15 cellular contexts compared by ENCODE assay signal in genomic region chr11:71540521-71541304, GRCh38. TPM values are rescaled to one million over a fixed set of nuclear protein-coding genes. Genes with fewer than 3 reads are reported as not detected.
DNase-seq lines count a peak whose midpoint lies in the region; ATAC-seq, FAIRE-seq and TF ChIP-seq lines count a peak whose summit lies in the region.
"Not testable (repeated sequence)": the region's sequence is repeated elsewhere in the genome, so short reads cannot be mapped to it uniquely, and the experiment has no call there.
"Had no signal": no experiment of that assay in that cellular context is flagged by ENCODE, and none has a peak within 500 bp of the region (broad histone marks: within the 10 kb centered on the region; RNA-seq: fewer than 3 reads in every experiment).

No MANE protein-coding gene starts in this region.

- not testable (repeated sequence) for TF ChIP-seq POLR2A in HepG2 (IDR thresholded peaks at IDR 0.05; ENCODE audit: insufficient read depth in 1 of 2, low read depth in 2 of 2, low read length in 2 of 2)

- intact Hi-C loops in HepG2 (cut with micrococcal nuclease; ENCODE audit: unreplicated experiment): not testable (repeated sequence)

- peaks cover 7 to 11% of the 10 kb centered on the region in 2 donors for H3K9me3 Mint-ChIP-seq in activated T-cell treated with anti-CD3 and anti-CD28 coated beads, Interleukin-2, amount 50 U/mL, for 72 hours

- H3K4me3 ChIP-seq in HepG2 (replicated peaks in 1 of 3; ENCODE audit: insufficient read depth in 1 of 3, low read depth in 2 of 3, low read length in 3 of 3): not testable (repeated sequence)

- H4K20me1 ChIP-seq in HepG2 (ENCODE audit: insufficient read depth, low read length): not testable (repeated sequence)

- in situ Hi-C loops in HepG2 (cut with HindIII; ENCODE audit: extremely low pct_ligation_motif_present, low pct_unique_long_range_greater_than_20kb): not testable (repeated sequence)

- not testable (repeated sequence) for H3K79me2 ChIP-seq in HepG2 (ENCODE audit: insufficient read depth, low read length)

- not testable (repeated sequence) for H3K27ac ChIP-seq in HepG2 (ENCODE audit: extremely low read length, insufficient read depth, low read length)

- peak; percentile 58 for ATAC-seq in GM18502 (IDR thresholded peaks at IDR 0.05; ENCODE audit: poor library complexity, unreplicated experiment)
- ATAC-seq in GM19468 (IDR thresholded peaks at IDR 0.05; ENCODE audit: extremely low read depth, unreplicated experiment): peak; percentile 39
- peak; percentile 58 for ATAC-seq in GM21723 (IDR thresholded peaks at IDR 0.05; ENCODE audit: unreplicated experiment)
- peak; percentile 63 for ATAC-seq in HG02870 (IDR thresholded peaks at IDR 0.05; ENCODE audit: unreplicated experiment)
- ATAC-seq in HG03432 (IDR thresholded peaks at IDR 0.05; ENCODE audit: unreplicated experiment): peak; percentile 66
- peak; percentile 67 to 74 for ATAC-seq in activated T-cell treated with anti-CD3 and anti-CD28 coated beads, Interleukin-2, amount 50 U/mL, for 72 hours (replicated peaks in 1 of 2)
- not testable (repeated sequence) for ATAC-seq in HepG2

- not testable (repeated sequence) for H3K27me3 ChIP-seq in HepG2 (ENCODE audit: control insufficient read depth in 1 of 2, insufficient read depth in 2 of 2, low read length in 2 of 2)

- peaks cover 25% of the 10 kb centered on the region for H3K4me1 Mint-ChIP-seq in activated T-cell treated with anti-CD3 and anti-CD28 coated beads, Interleukin-2, amount 50 U/mL, for 72 hours (ENCODE audit: low read depth)

- H3K4me1 ChIP-seq in HepG2 (ENCODE audit: insufficient read depth, low read length): peaks cover 95% of the 10 kb centered on the region

- not testable (repeated sequence) for H3K4me3 Mint-ChIP-seq in activated T-cell treated with anti-CD3 and anti-CD28 coated beads, Interleukin-2, amount 50 U/mL, for 72 hours

- not testable (repeated sequence) for BruUV-seq in HepG2 (replicated peaks; lab: Mats Ljungman, UMichigan)

- not testable (repeated sequence) for H3K27me3 Mint-ChIP-seq in activated T-cell treated with anti-CD3 and anti-CD28 coated beads, Interleukin-2, amount 50 U/mL, for 72 hours (ENCODE audit: low read depth)

- H3K27ac Mint-ChIP-seq in activated T-cell treated with anti-CD3 and anti-CD28 coated beads, Interleukin-2, amount 50 U/mL, for 72 hours: peak overlapping the region; percentile 52

- H3K36me3 Mint-ChIP-seq in activated T-cell treated with anti-CD3 and anti-CD28 coated beads, Interleukin-2, amount 50 U/mL, for 72 hours (ENCODE audit: insufficient read depth in 2 of 2): not testable (repeated sequence)

- FAIRE-seq in HepG2 (lab: Jason Lieb, UNC): not testable (repeated sequence)

- not testable (repeated sequence) for H3K4me2 ChIP-seq in HepG2 (ENCODE audit: low read depth, low read length)

- TF ChIP-seq RAD21 in HepG2 (CRISPR knock-in tag; IDR thresholded peaks at IDR 0.05): not testable (repeated sequence)

- not testable (repeated sequence) for H3K9me3 ChIP-seq in HepG2 (ENCODE audit: low read length)

- H3K36me3 ChIP-seq in HepG2 (replicated peaks in 1 of 2; ENCODE audit: control insufficient read depth in 1 of 2, insufficient read depth in 2 of 2, low read length in 2 of 2): not testable (repeated sequence)

- not testable (repeated sequence) for H3K9ac ChIP-seq in HepG2 (ENCODE audit: insufficient read depth, low read depth, low read length)

- not testable (repeated sequence) for H2AFZ ChIP-seq in HepG2 (ENCODE audit: low read length)

- WGBS in HepG2 (ENCODE audit: low lambda C conversion rate): 80% methylated on average over 9 of the region's 9 CpGs

- TF ChIP-seq EP300 in HepG2 (IDR thresholded peaks at IDR 0.05; ENCODE audit: low read depth in 2 of 2, low read length in 2 of 2); HepG2 (CRISPR knock-in tag; IDR thresholded peaks at IDR 0.05; ENCODE audit: borderline replicate concordance): not testable (repeated sequence)

- DNase-seq in GM10266 (ENCODE audit: extremely low spot score): peak; percentile 53
- not testable (repeated sequence) for DNase-seq in activated T-cell treated with anti-CD3 and anti-CD28 coated beads, Interleukin-2, amount 50 U/mL, for 72 hours; HepG2 (ENCODE audit: low spot score)

- CTCF ChIA-PET in HepG2 (lab: Yijun Ruan, JAX; ENCODE audit: low intra/inter-chr PET ratio, low total read pairs): not testable (repeated sequence)

- TF ChIP-seq CTCF in GM10266 (IDR thresholded peaks at IDR 0.05; ENCODE audit: control insufficient read depth, insufficient read depth, low read depth, missing control alignments); HepG2 (CRISPR knock-in tag; IDR thresholded peaks at IDR 0.05): not testable (repeated sequence)

- POLR2A ChIA-PET in HepG2 (lab: Yijun Ruan, JAX): not testable (repeated sequence)

RNA-seq across cellular contexts. Expression of gene KRTAP5-8, which starts 2.9 kb away (rescaled TPM):
- total RNA-seq in activated T-cell treated with anti-CD3 and anti-CD28 coated beads, Interleukin-2, amount 50 U/mL, for 72 hours: not detected
- total RNA-seq in HepG2 (2016; rRNA removed; fragmentation: Illumina TruSeq; extraction: Trizol): not detected in 2 replicates
- total RNA-seq in HepG2 (2016; cell fraction: cytosol; rRNA removed; fragmentation: Illumina TruSeq; extraction: Trizol; ENCODE audit: low read depth): not detected in 2 replicates
- total RNA-seq in HepG2 (2016; cell fraction: insoluble cytoplasmic fraction; rRNA removed; fragmentation: Illumina TruSeq; extraction: Trizol): not detected in 2 replicates
- not detected in 2 replicates for total RNA-seq in HepG2 (2016; cell fraction: membrane; rRNA removed; fragmentation: Illumina TruSeq; extraction: Trizol)
- total RNA-seq in HepG2 (2016; cell fraction: nucleus; rRNA removed; fragmentation: Illumina TruSeq; extraction: Trizol): not detected in 2 replicates
- 0.05 and 0.20 TPM in 2 replicates for polyA plus RNA-seq in HepG2 (2011; rRNA removed)
- 0.09 and 0.17 TPM in 2 replicates for polyA plus RNA-seq in HepG2 (2011; cell fraction: cytosol; rRNA removed)
- 0.19 TPM in 1 of 2 replicates, not detected in the other for polyA plus RNA-seq in HepG2 (2011; cell fraction: nucleus; rRNA removed)
- 0.12 and 0.13 TPM in 2 replicates for polyA plus RNA-seq in HepG2 (2012)
- not detected in 2 replicates for polyA plus RNA-seq in HepG2 (2016; cell fraction: cytosol; fragmentation: Illumina TruSeq; extraction: Trizol; ENCODE audit: low read depth)
- polyA plus RNA-seq in HepG2 (2016; cell fraction: insoluble cytoplasmic fraction; fragmentation: Illumina TruSeq; extraction: Trizol; ENCODE audit: low read depth): not detected in 2 replicates
- polyA plus RNA-seq in HepG2 (2016; cell fraction: membrane; fragmentation: Illumina TruSeq; extraction: Trizol; ENCODE audit: low read depth): not detected in 2 replicates
- polyA plus RNA-seq in HepG2 (2016; cell fraction: nucleus; fragmentation: Illumina TruSeq; extraction: Trizol; ENCODE audit: insufficient read depth, low read depth): not detected in 2 replicates
- 0.12 TPM in 2 replicates for polyA minus RNA-seq in HepG2 (2011; rRNA and poly(A)+ RNA removed; ENCODE audit: low replicate concordance)
- not detected in 2 replicates for polyA minus RNA-seq in HepG2 (2011; cell fraction: cytosol; rRNA and poly(A)+ RNA removed)
- polyA minus RNA-seq in HepG2 (2011; cell fraction: nucleus; rRNA and poly(A)+ RNA removed): not detected in 2 replicates
- total RNA-seq: Caco-2; CD4-positive, alpha-beta memory T cell; GM23248; H9; HFFc6 had no signal
- polyA plus RNA-seq: CD4-positive, alpha-beta memory T cell; GM23248; IgD-negative memory B cell had no signal

RNA-seq across cellular contexts. Expression of gene KRTAP5-9, which starts 7.5 kb away (rescaled TPM):
- under 1 TPM in 1 of 2 donors, not detected in 1; 0.21 TPM for total RNA-seq in activated T-cell treated with anti-CD3 and anti-CD28 coated beads, Interleukin-2, amount 50 U/mL, for 72 hours
- total RNA-seq in HepG2 (2016; rRNA removed; fragmentation: Illumina TruSeq; extraction: Trizol): 0.09 TPM in 1 of 2 replicates, not detected in the other
- total RNA-seq in HepG2 (2016; cell fraction: cytosol; rRNA removed; fragmentation: Illumina TruSeq; extraction: Trizol; ENCODE audit: low read depth): not detected in 2 replicates
- 0.09 TPM in 1 of 2 replicates, not detected in the other for total RNA-seq in HepG2 (2016; cell fraction: insoluble cytoplasmic fraction; rRNA removed; fragmentation: Illumina TruSeq; extraction: Trizol)
- not detected in 2 replicates for total RNA-seq in HepG2 (2016; cell fraction: membrane; rRNA removed; fragmentation: Illumina TruSeq; extraction: Trizol)
- not detected in 2 replicates for total RNA-seq in HepG2 (2016; cell fraction: nucleus; rRNA removed; fragmentation: Illumina TruSeq; extraction: Trizol)
- polyA plus RNA-seq in HepG2 (2011; rRNA removed): 0.42 TPM in 1 of 2 replicates, not detected in the other
- polyA plus RNA-seq in HepG2 (2011; cell fraction: cytosol; rRNA removed): 0.21 and 0.24 TPM in 2 replicates
- polyA plus RNA-seq in HepG2 (2011; cell fraction: nucleus; rRNA removed): 0.98 and 1.3 TPM in 2 replicates
- 0.28 and 1.2 TPM in 2 replicates for polyA plus RNA-seq in HepG2 (2012)
- not detected in 2 replicates for polyA plus RNA-seq in HepG2 (2016; cell fraction: cytosol; fragmentation: Illumina TruSeq; extraction: Trizol; ENCODE audit: low read depth)
- polyA plus RNA-seq in HepG2 (2016; cell fraction: insoluble cytoplasmic fraction; fragmentation: Illumina TruSeq; extraction: Trizol; ENCODE audit: low read depth): not detected in 2 replicates
- not detected in 2 replicates for polyA plus RNA-seq in HepG2 (2016; cell fraction: membrane; fragmentation: Illumina TruSeq; extraction: Trizol; ENCODE audit: low read depth)
- polyA plus RNA-seq in HepG2 (2016; cell fraction: nucleus; fragmentation: Illumina TruSeq; extraction: Trizol; ENCODE audit: insufficient read depth, low read depth): 0.57 TPM in 1 of 2 replicates, not detected in the other
- polyA minus RNA-seq in HepG2 (2011; rRNA and poly(A)+ RNA removed; ENCODE audit: low replicate concordance): 0.12 TPM in 1 of 2 replicates, not detected in the other
- polyA minus RNA-seq in HepG2 (2011; cell fraction: cytosol; rRNA and poly(A)+ RNA removed): not detected in 2 replicates
- not detected in 2 replicates for polyA minus RNA-seq in HepG2 (2011; cell fraction: nucleus; rRNA and poly(A)+ RNA removed)
- total RNA-seq: Caco-2; CD4-positive, alpha-beta memory T cell; GM23248; H9; T-helper 17 cell had no signal
- polyA plus RNA-seq: CD4-positive, alpha-beta memory T cell; GM23248; IgD-negative memory B cell had no signal

RNA-seq across cellular contexts. Expression of gene KRTAP5-7, which starts 13.6 kb away (rescaled TPM):
- not detected for total RNA-seq in activated T-cell treated with anti-CD3 and anti-CD28 coated beads, Interleukin-2, amount 50 U/mL, for 72 hours
- total RNA-seq in HepG2 (2016; rRNA removed; fragmentation: Illumina TruSeq; extraction: Trizol): not detected in 2 replicates
- total RNA-seq in HepG2 (2016; cell fraction: cytosol; rRNA removed; fragmentation: Illumina TruSeq; extraction: Trizol; ENCODE audit: low read depth): not detected in 2 replicates
- total RNA-seq in HepG2 (2016; cell fraction: insoluble cytoplasmic fraction; rRNA removed; fragmentation: Illumina TruSeq; extraction: Trizol): not detected in 2 replicates
- total RNA-seq in HepG2 (2016; cell fraction: membrane; rRNA removed; fragmentation: Illumina TruSeq; extraction: Trizol): not detected in 2 replicates
- total RNA-seq in HepG2 (2016; cell fraction: nucleus; rRNA removed; fragmentation: Illumina TruSeq; extraction: Trizol): not detected in 2 replicates
- polyA plus RNA-seq in HepG2 (2011; rRNA removed): 0.54 and 0.91 TPM in 2 replicates
- polyA plus RNA-seq in HepG2 (2011; cell fraction: cytosol; rRNA removed): 0.38 and 0.96 TPM in 2 replicates
- polyA plus RNA-seq in HepG2 (2011; cell fraction: nucleus; rRNA removed): 2.2 and 3.3 TPM in 2 replicates
- 1.0 and 6.0 TPM in 2 replicates for polyA plus RNA-seq in HepG2 (2012)
- not detected in 2 replicates for polyA plus RNA-seq in HepG2 (2016; cell fraction: cytosol; fragmentation: Illumina TruSeq; extraction: Trizol; ENCODE audit: low read depth)
- not detected in 2 replicates for polyA plus RNA-seq in HepG2 (2016; cell fraction: insoluble cytoplasmic fraction; fragmentation: Illumina TruSeq; extraction: Trizol; ENCODE audit: low read depth)
- polyA plus RNA-seq in HepG2 (2016; cell fraction: membrane; fragmentation: Illumina TruSeq; extraction: Trizol; ENCODE audit: low read depth): not detected in 2 replicates
- polyA plus RNA-seq in HepG2 (2016; cell fraction: nucleus; fragmentation: Illumina TruSeq; extraction: Trizol; ENCODE audit: insufficient read depth, low read depth): not detected in 2 replicates
- 0.60 TPM in 1 of 2 replicates, not detected in the other for polyA minus RNA-seq in HepG2 (2011; rRNA and poly(A)+ RNA removed; ENCODE audit: low replicate concordance)
- not detected in 2 replicates for polyA minus RNA-seq in HepG2 (2011; cell fraction: cytosol; rRNA and poly(A)+ RNA removed)
- polyA minus RNA-seq in HepG2 (2011; cell fraction: nucleus; rRNA and poly(A)+ RNA removed): 1.1 TPM in 1 of 2 replicates, not detected in the other
- total RNA-seq: Caco-2; CD4-positive, alpha-beta memory T cell; GM23248; H9; HFFc6; T-helper 17 cell had no signal
- polyA plus RNA-seq: CD4-positive, alpha-beta memory T cell; GM23248; IgD-negative memory B cell had no signal

RNA-seq across cellular contexts. Expression of gene KRTAP5-10, which starts 24.6 kb away (rescaled TPM):
- total RNA-seq in activated T-cell treated with anti-CD3 and anti-CD28 coated beads, Interleukin-2, amount 50 U/mL, for 72 hours: not detected
- total RNA-seq in HepG2 (2016; rRNA removed; fragmentation: Illumina TruSeq; extraction: Trizol): not detected in 2 replicates
- total RNA-seq in HepG2 (2016; cell fraction: cytosol; rRNA removed; fragmentation: Illumina TruSeq; extraction: Trizol; ENCODE audit: low read depth): not detected in 2 replicates
- total RNA-seq in HepG2 (2016; cell fraction: insoluble cytoplasmic fraction; rRNA removed; fragmentation: Illumina TruSeq; extraction: Trizol): not detected in 2 replicates
- total RNA-seq in HepG2 (2016; cell fraction: membrane; rRNA removed; fragmentation: Illumina TruSeq; extraction: Trizol): not detected in 2 replicates
- not detected in 2 replicates for total RNA-seq in HepG2 (2016; cell fraction: nucleus; rRNA removed; fragmentation: Illumina TruSeq; extraction: Trizol)
- 0.13 TPM in 1 of 2 replicates, not detected in the other for polyA plus RNA-seq in HepG2 (2011; rRNA removed)
- 0.04 TPM in 1 of 2 replicates, not detected in the other for polyA plus RNA-seq in HepG2 (2011; cell fraction: cytosol; rRNA removed)
- polyA plus RNA-seq in HepG2 (2011; cell fraction: nucleus; rRNA removed): 0.71 and 0.93 TPM in 2 replicates
- polyA plus RNA-seq in HepG2 (2012): 0.79 and 1.0 TPM in 2 replicates
- not detected in 2 replicates for polyA plus RNA-seq in HepG2 (2016; cell fraction: cytosol; fragmentation: Illumina TruSeq; extraction: Trizol; ENCODE audit: low read depth)
- polyA plus RNA-seq in HepG2 (2016; cell fraction: insoluble cytoplasmic fraction; fragmentation: Illumina TruSeq; extraction: Trizol; ENCODE audit: low read depth): not detected in 2 replicates
- polyA plus RNA-seq in HepG2 (2016; cell fraction: membrane; fragmentation: Illumina TruSeq; extraction: Trizol; ENCODE audit: low read depth): not detected in 2 replicates
- not detected in 2 replicates for polyA plus RNA-seq in HepG2 (2016; cell fraction: nucleus; fragmentation: Illumina TruSeq; extraction: Trizol; ENCODE audit: insufficient read depth, low read depth)
- not detected in 2 replicates for polyA minus RNA-seq in HepG2 (2011; rRNA and poly(A)+ RNA removed; ENCODE audit: low replicate concordance)
- polyA minus RNA-seq in HepG2 (2011; cell fraction: cytosol; rRNA and poly(A)+ RNA removed): not detected in 2 replicates
- polyA minus RNA-seq in HepG2 (2011; cell fraction: nucleus; rRNA and poly(A)+ RNA removed): not detected in 2 replicates
- total RNA-seq: Caco-2; CD4-positive, alpha-beta memory T cell; GM23248; H9; HFFc6; T-helper 17 cell had no signal
- polyA plus RNA-seq: CD4-positive, alpha-beta memory T cell; GM23248; IgD-negative memory B cell had no signal

RNA-seq across cellular contexts. Expression of gene KRTAP5-11, which starts 42.0 kb away (rescaled TPM):
- total RNA-seq in activated T-cell treated with anti-CD3 and anti-CD28 coated beads, Interleukin-2, amount 50 U/mL, for 72 hours: not detected
- not detected in 2 replicates for total RNA-seq in HepG2 (2016; rRNA removed; fragmentation: Illumina TruSeq; extraction: Trizol)
- not detected in 2 replicates for total RNA-seq in HepG2 (2016; cell fraction: cytosol; rRNA removed; fragmentation: Illumina TruSeq; extraction: Trizol; ENCODE audit: low read depth)
- not detected in 2 replicates for total RNA-seq in HepG2 (2016; cell fraction: insoluble cytoplasmic fraction; rRNA removed; fragmentation: Illumina TruSeq; extraction: Trizol)
- not detected in 2 replicates for total RNA-seq in HepG2 (2016; cell fraction: membrane; rRNA removed; fragmentation: Illumina TruSeq; extraction: Trizol)
- not detected in 2 replicates for total RNA-seq in HepG2 (2016; cell fraction: nucleus; rRNA removed; fragmentation: Illumina TruSeq; extraction: Trizol)
- not detected in 2 replicates for polyA plus RNA-seq in HepG2 (2011; rRNA removed)
- not detected in 2 replicates for polyA plus RNA-seq in HepG2 (2011; cell fraction: cytosol; rRNA removed)
- polyA plus RNA-seq in HepG2 (2011; cell fraction: nucleus; rRNA removed): not detected in 2 replicates
- polyA plus RNA-seq in HepG2 (2012): 0.27 TPM in 1 of 2 replicates, not detected in the other
- polyA plus RNA-seq in HepG2 (2016; cell fraction: cytosol; fragmentation: Illumina TruSeq; extraction: Trizol; ENCODE audit: low read depth): not detected in 2 replicates
- polyA plus RNA-seq in HepG2 (2016; cell fraction: insoluble cytoplasmic fraction; fragmentation: Illumina TruSeq; extraction: Trizol; ENCODE audit: low read depth): not detected in 2 replicates
- not detected in 2 replicates for polyA plus RNA-seq in HepG2 (2016; cell fraction: membrane; fragmentation: Illumina TruSeq; extraction: Trizol; ENCODE audit: low read depth)
- polyA plus RNA-seq in HepG2 (2016; cell fraction: nucleus; fragmentation: Illumina TruSeq; extraction: Trizol; ENCODE audit: insufficient read depth, low read depth): not detected in 2 replicates
- not detected in 2 replicates for polyA minus RNA-seq in HepG2 (2011; rRNA and poly(A)+ RNA removed; ENCODE audit: low replicate concordance)
- polyA minus RNA-seq in HepG2 (2011; cell fraction: cytosol; rRNA and poly(A)+ RNA removed): not detected in 2 replicates
- polyA minus RNA-seq in HepG2 (2011; cell fraction: nucleus; rRNA and poly(A)+ RNA removed): not detected in 2 replicates
- total RNA-seq: Caco-2; CD4-positive, alpha-beta memory T cell; GM23248; H9; HFFc6; T-helper 17 cell had no signal
- polyA plus RNA-seq: CD4-positive, alpha-beta memory T cell; GM23248; IgD-negative memory B cell had no signal
